Comparison of ENCODE assay signal across 1 cellular context in genomic region chr1:167502719-167503452, GRCh38.
A peak's percentile ranks its signal among the peaks of the same experiment; 100 is the strongest.
TF ChIP-seq lines count a peak whose summit lies in the region.

No MANE protein-coding gene starts in this region.

TF ChIP-seq in K562, 482 proteins besides CTCF, POLR2A, EP300 and RAD21:
- peak; percentile 13 for TF ChIP-seq CBX2 (IDR thresholded peaks at IDR 0.05; ENCODE audit: insufficient read depth, low read length, poor library complexity, severe bottlenecking)
- no peak for TF ChIP-seq ESRRB (CRISPR knock-in tag; IDR thresholded peaks at IDR 0.05; ENCODE audit: borderline replicate concordance)
